1 cellular context compared by ENCODE assay signal in genomic region chr2:22377251-22377650, GRCh38.
TF ChIP-seq lines count a peak whose summit lies in the region.

No MANE protein-coding gene starts in this region.

TF ChIP-seq in H1, 55 proteins besides CTCF, POLR2A, EP300 and RAD21:
- TF ChIP-seq JUND (IDR thresholded peaks at IDR 0.05; ENCODE audit: low read length) (no peak), MAFK (IDR thresholded peaks at IDR 0.05; ENCODE audit: low read depth, low read length) (no peak), RFX5 (IDR thresholded peaks at IDR 0.05; ENCODE audit: borderline replicate concordance, low read depth, low read length) (no peak), SP4 (IDR thresholded peaks at IDR 0.05; ENCODE audit: low read length) (no peak), HDAC2 (IDR thresholded peaks at IDR 0.05; ENCODE audit: borderline replicate concordance in 1 of 2, low read depth in 2 of 2, low read length in 2 of 2) (no peak), PHF8 (conservative IDR thresholded peaks at IDR 0.05; ENCODE audit: low read depth, low read length) (no peak), SP2 (IDR thresholded peaks at IDR 0.05; ENCODE audit: low read length) (no peak), EZH2 (IDR thresholded peaks at IDR 0.05; ENCODE audit: low read depth, low read length, severe bottlenecking) (no peak), HDAC6 (IDR thresholded peaks at IDR 0.05; ENCODE audit: low read depth, low read length) (no peak), RBBP5 (IDR thresholded peaks at IDR 0.05; ENCODE audit: borderline replicate concordance, low read depth, low read length) (no peak), RNF2 (IDR thresholded peaks at IDR 0.05; ENCODE audit: borderline replicate concordance, low read depth, low read length, missing control alignments, poor library complexity, severe bottlenecking) (no peak), SIX5 (IDR thresholded peaks at IDR 0.05; ENCODE audit: low read depth, low read length) (no peak), FOSL1 (IDR thresholded peaks at IDR 0.05; ENCODE audit: insufficient read depth, low read depth, low read length) (no peak), TEAD4 (IDR thresholded peaks at IDR 0.05; ENCODE audit: low read depth, low read length) (no peak), JUN (IDR thresholded peaks at IDR 0.05; ENCODE audit: low read depth, low read length) (no peak), KDM1A (IDR thresholded peaks at IDR 0.05; ENCODE audit: borderline replicate concordance, low read length) (no peak), ASH2L (IDR thresholded peaks at IDR 0.05; ENCODE audit: low read length) (no peak), TAF1 (IDR thresholded peaks at IDR 0.05; ENCODE audit: low read depth, low read length) (no peak)
- TF ChIP-seq, protein P1, sequence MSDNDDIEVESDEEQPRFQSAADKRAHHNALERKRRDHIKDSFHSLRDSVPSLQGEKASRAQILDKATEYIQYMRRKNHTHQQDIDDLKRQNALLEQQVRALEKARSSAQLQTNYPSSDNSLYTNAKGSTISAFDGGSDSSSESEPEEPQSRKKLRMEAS (IDR thresholded peaks at IDR 0.05) = no peak
